Comparison of ENCODE assay signal across 36 cellular contexts in genomic region chr5:108113950-108114349, GRCh38.
"Had no signal": no experiment of that assay in that cellular context is flagged by ENCODE, and none has a peak within 500 bp of the region (broad histone marks: within the 10 kb centered on the region; RNA-seq: fewer than 3 reads in every experiment).

No MANE protein-coding gene starts in this region.

- H3K36me3 ChIP-seq: MG63 had no signal

- H3K4me3 ChIP-seq: MG63 had no signal

- H3K27me3 ChIP-seq: MG63 had no signal

- DNase-seq: Karpas-422, Kasumi-1, KG1, MG63, MM.1S, MV-4-11, NCI-H1048, NCI-H1092, NCI-H1092 treated with DMSO at 0.1 percent for 48 hours, NCI-H1105, NCI-H1105 treated with DMSO at 0.1 percent for 48 hours, NCI-H1417, NCI-H1417 treated with DMSO at 0.1 percent for 48 hours, NCI-H1436, NCI-H1436 treated with DMSO at 0.1 percent for 48 hours, NCI-H146, NCI-H1694, NCI-H1694 treated with DMSO at 0.1 percent for 48 hours, NCI-H187, NCI-H187 treated with DMSO at 0.1 percent for 48 hours, NCI-H1930, NCI-H2029, NCI-H2029 treated with DMSO at 0.1 percent for 48 hours, NCI-H2081, NCI-H2081 treated with DMSO at 0.1 percent for 48 hours, NCI-H2107, NCI-H2171, NCI-H2171 treated with DMSO at 0.1 percent for 48 hours, NCI-H2227 treated with DMSO at 0.1 percent for 48 hours, NCI-H226, NCI-H345, NCI-H446, NCI-H446 treated with DMSO at 0.1 percent for 48 hours, NCI-H510A, NCI-H510A treated with DMSO at 0.1 percent for 48 hours had no signal

- H3K4me2 ChIP-seq: KMS-11 had no signal

- H3K9ac ChIP-seq: KMS-11 had no signal

- H3K27ac ChIP-seq: KMS-11 had no signal
